8 cellular contexts compared by ENCODE assay signal in the genomic region with DNA sequence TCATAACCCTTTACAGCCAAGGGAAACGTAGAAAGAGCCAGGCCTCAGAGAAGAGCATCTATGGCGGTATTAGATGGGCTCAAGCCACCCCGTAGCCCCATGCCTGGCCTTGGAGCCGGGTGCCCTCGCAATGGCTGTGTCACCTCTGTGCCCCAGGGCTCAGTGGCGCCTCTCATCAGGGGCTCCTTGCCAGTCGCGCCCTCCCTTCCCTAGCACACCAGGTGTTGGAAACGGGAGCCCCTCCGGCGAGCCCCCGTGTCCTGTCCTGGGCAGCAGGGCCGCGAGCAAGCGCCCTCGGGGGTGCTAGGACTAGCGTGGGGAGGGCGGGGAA. TPM values are rescaled to one million over a fixed set of nuclear protein-coding genes. Genes with fewer than 3 reads are reported as not detected.
DNase-seq lines count a peak whose midpoint lies in the region; ATAC-seq, FAIRE-seq and TF ChIP-seq lines count a peak whose summit lies in the region.

No MANE protein-coding gene starts in this region.

- peak in 2 of 4 donors; percentile 1 to 6 for ATAC-seq in pancreas

- peak overlapping the region; percentile 91 for H3K4me2 ChIP-seq in PC-9

- TF ChIP-seq CTCF in GM12875 (IDR thresholded peaks at IDR 0.05; ENCODE audit: borderline replicate concordance, insufficient read depth, low read depth, low read length) (no peak), PC-9 (conservative IDR thresholded peaks at IDR 0.05) (no peak), esophagus squamous epithelium (IDR thresholded peaks at IDR 0.05) (no peak), pancreas (IDR thresholded peaks at IDR 0.05) (no peak)

- H3K4me3 ChIP-seq in GM12875 (ENCODE audit: low read depth, low read length) (peak overlapping the region; percentile 53), PC-9 (peak overlapping the region; percentile 91), esophagus squamous epithelium (peak overlapping the region; percentile 78 to 99 (median 87)), pancreas (peak overlapping the region; percentile 54 to 95 (median 82))

- CTCF ChIA-PET in PC-9 (lab: Charles Lee), result no interaction called here

- POLR2A ChIA-PET in PC-9 (lab: Charles Lee; ENCODE audit: unreplicated experiment), result no interaction called here

- H3K27me3 ChIP-seq in PC-9 (ENCODE audit: insufficient read depth, low read depth) (0 out of 2 replicates have a peak, but pooled peaks cover 4% of the 10 kb centered on the region), esophagus squamous epithelium (no peaks in the 10 kb centered on the region), pancreas (no peaks in the 10 kb centered on the region)

- H4K20me1 ChIP-seq in PC-9 (ENCODE audit: insufficient read depth), result no peaks in the 10 kb centered on the region

- peaks cover 6% of the 10 kb centered on the region; the same call in 1 of the 2 replicates for H3F3A ChIP-seq in PC-9 (ENCODE audit: insufficient read depth, low read depth)

- H3K9me2 ChIP-seq in PC-9 (ENCODE audit: insufficient read depth), result no peaks in the 10 kb centered on the region

- 0% methylated on average over 1 of the region's 18 CpGs for WGBS in esophagus squamous epithelium, 2 donors
- WGBS in pancreas, 2 donors, result 1 to 2% methylated on average over 18 of the region's 18 CpGs

- FAIRE-seq in pancreas (lab: Jason Lieb, UNC), result no peak

- TF ChIP-seq POLR2A in esophagus squamous epithelium (IDR thresholded peaks at IDR 0.05), result no peak

- BruUV-seq in PC-9 (replicated peaks; lab: Mats Ljungman, UMichigan), result no TSS peak

- peak overlapping the region; percentile 96 for H2AFZ ChIP-seq in PC-9

- peaks cover 27% of the 10 kb centered on the region for H3K79me2 ChIP-seq in PC-9 (ENCODE audit: low read depth)

- peaks cover 9% of the 10 kb centered on the region for H3K4me1 ChIP-seq in PC-9 (replicated peaks; ENCODE audit: insufficient read depth)
- peaks cover 6 to 21% (median 9%) of the 10 kb centered on the region in 3 donors for H3K4me1 ChIP-seq in esophagus squamous epithelium
- H3K4me1 ChIP-seq in pancreas, result no peaks in the 10 kb centered on the region

- H3K36me3 ChIP-seq in PC-9 (ENCODE audit: low read depth) (peaks cover 27% of the 10 kb centered on the region), esophagus squamous epithelium (peaks cover 7 to 35% (median 25%) of the 10 kb centered on the region in 3 donors), pancreas (peaks cover 0 to 8% (median 2%) of the 10 kb centered on the region in 3 donors)

- H3K27ac ChIP-seq in PC-9, result peak overlapping the region; percentile 35; the same call in 1 of the 2 replicates
- H3K27ac ChIP-seq in esophagus squamous epithelium, result peak overlapping the region; percentile 78 to 90 (median 87)
- peak overlapping the region in 3 of 4 donors; percentile 13 to 52 (median 35) for H3K27ac ChIP-seq in pancreas

- peaks cover 63% of the 10 kb centered on the region for H3K9me3 ChIP-seq in PC-9 (ENCODE audit: insufficient read depth, low read depth)
- H3K9me3 ChIP-seq in esophagus squamous epithelium, result peaks cover 0 to 54% (median 29%) of the 10 kb centered on the region in 3 donors
- no peaks in the 10 kb centered on the region for H3K9me3 ChIP-seq in pancreas

- DNase-seq in PC-9, result peak in 1 of 2 experiments; percentile 5
- DNase-seq in esophagus squamous epithelium (lab: John Stamatoyannopoulos, UW), result no peak
- peak in 1 of 6 donors; percentile 38 for DNase-seq in pancreas
- no peak for DNase-seq in activated CD8-positive, alpha-beta memory T cell treated with anti-CD3 and anti-CD28 coated beads, Interleukin-2, amount 50 U/mL, for 48 hours
- no peak for DNase-seq in NCI-H1417 (lab: John Stamatoyannopoulos, UW)
- DNase-seq in NCI-H2171 treated with DMSO at 0.1 percent for 48 hours (lab: John Stamatoyannopoulos, UW), result no peak
- DNase-seq in KG1 (lab: John Stamatoyannopoulos, UW), result no peak

- intact Hi-C loops in PC-9 (cut with micrococcal nuclease; ENCODE audit: unreplicated experiment), result loop anchor here (1.0 kb wide), 4 partner anchors 55 to 470 kb away; partner anchors contain the start of genes ZNF606 and ZNF772
- intact Hi-C loops in esophagus squamous epithelium (cut with DNase I), result no loop called here
- intact Hi-C loops in pancreas (cut with DNase I), result no loop called here

RNA-seq across cellular contexts. Expression of gene ZNF256, which starts 0.5 kb away (rescaled TPM):
- total RNA-seq in PC-9 (2021) (6.3 and 6.4 TPM in 2 replicates), esophagus squamous epithelium (1 to 10 TPM; 1.7 to 6.3 (median 2.4) TPM), pancreas (1 to 10 TPM; 1.9 to 2.6 (median 2.1) TPM)
- polyA plus RNA-seq in pancreas, result 1 to 10 TPM in 1 of 2 donors, under 1 TPM in 1; 0.95 to 2.5 TPM

RNA-seq across cellular contexts. Expression of gene ZNF418, which starts 11.9 kb away (rescaled TPM):
- total RNA-seq in PC-9 (2021) (4.8 and 7.5 TPM in 2 replicates), esophagus squamous epithelium (1 to 10 TPM; 1.4 to 9.5 (median 3.5) TPM), pancreas (1 to 10 TPM; 2.6 to 6.3 (median 4.0) TPM)
- 1 to 10 TPM; 4.6 to 8.4 TPM for polyA plus RNA-seq in pancreas

RNA-seq across cellular contexts. Expression of gene C19orf18, which starts 27.3 kb away (rescaled TPM):
- total RNA-seq in PC-9 (2021) (not detected in 2 replicates), esophagus squamous epithelium (under 1 TPM in 2 of 4 donors, not detected in 2; 0.44 to 0.57 TPM), pancreas (under 1 TPM in 5 of 6 donors, not detected in 1; 0.16 to 0.78 (median 0.42) TPM)
- polyA plus RNA-seq in pancreas, result 1 to 10 TPM; 2.5 to 7.9 TPM

RNA-seq across cellular contexts. Expression of gene ZNF417, which starts 30.7 kb away (rescaled TPM):
- total RNA-seq in PC-9 (2021), result 16.1 and 19.6 TPM in 2 replicates
- total RNA-seq in esophagus squamous epithelium, result 10 to 100 TPM in 1 of 4 donors, 1 to 10 TPM in 3; 4.3 to 11.1 (median 6.1) TPM
- total RNA-seq in pancreas, result 10 to 100 TPM in 1 of 6 donors, 1 to 10 TPM in 5; 4.8 to 15.3 (median 6.6) TPM
- polyA plus RNA-seq in pancreas, result 1 to 10 TPM; 2.8 to 3.3 TPM

RNA-seq across cellular contexts. Expression of gene ZNF606, which starts 55.6 kb away (rescaled TPM):
- total RNA-seq in PC-9 (2021), result 16.3 and 21.6 TPM in 2 replicates
- 10 to 100 TPM in 1 of 4 donors, 1 to 10 TPM in 3; 7.2 to 13.0 (median 8.1) TPM for total RNA-seq in esophagus squamous epithelium
- total RNA-seq in pancreas, result 1 to 10 TPM; 4.8 to 9.7 (median 6.3) TPM
- polyA plus RNA-seq in pancreas, result 10 to 100 TPM; 10.9 to 12.2 TPM

Comparison
In these comparisons a context has a peak if more than half of its experiments do, and no peak if none do; other contexts are left out.
1. H3K27ac ChIP-seq: peak in every context shown above with its lines; median percentile 87 in esophagus squamous epithelium; 35 in PC-9; 35 in pancreas.